Comparison of ENCODE assay signal across 13 cellular contexts in genomic region chr2:10030311-10030736, GRCh38. TPM values are rescaled to one million over a fixed set of nuclear protein-coding genes. Genes with fewer than 3 reads are reported as not detected.
DNase-seq lines count a peak whose midpoint lies in the region; ATAC-seq and TF ChIP-seq lines count a peak whose summit lies in the region.
"Had no signal": no experiment of that assay in that cellular context is flagged by ENCODE, and none has a peak within 500 bp of the region (broad histone marks: within the 10 kb centered on the region; RNA-seq: fewer than 3 reads in every experiment).

No MANE protein-coding gene starts in this region.

- WGBS in suprapubic skin, result 47% methylated on average over 9 of the region's 9 CpGs

- no peak for ATAC-seq in activated CD8-positive, alpha-beta T cell treated with anti-CD3 and anti-CD28 coated beads, Interleukin-2, amount 10 ng/mL, durations not matched to agents 7 days and 5 days
- ATAC-seq in activated CD8-positive, alpha-beta T cell treated with anti-CD3 and anti-CD28 coated beads for 36 hours, result no peak
- ATAC-seq in left ventricle myocardium superior, result no peak

- TF ChIP-seq POLR2A in suprapubic skin (IDR thresholded peaks at IDR 0.05), result no peak

- peak overlapping the region; percentile 10 for H3K27ac ChIP-seq in suprapubic skin

- no peaks in the 10 kb centered on the region for H3K9me3 Mint-ChIP-seq in activated CD8-positive, alpha-beta T cell treated with anti-CD3 and anti-CD28 coated beads, Interleukin-2, amount 10 ng/mL, durations not matched to agents 7 days and 5 days (ENCODE audit: insufficient read depth)
- H3K9me3 Mint-ChIP-seq in activated CD8-positive, alpha-beta T cell treated with anti-CD3 and anti-CD28 coated beads for 36 hours, result no peaks in the 10 kb centered on the region

- H3K36me3 Mint-ChIP-seq in activated CD8-positive, alpha-beta T cell treated with anti-CD3 and anti-CD28 coated beads, Interleukin-2, amount 10 ng/mL, durations not matched to agents 7 days and 5 days (ENCODE audit: low read depth), result no peaks in the 10 kb centered on the region
- H3K36me3 Mint-ChIP-seq in activated CD8-positive, alpha-beta T cell treated with anti-CD3 and anti-CD28 coated beads for 36 hours (ENCODE audit: low read depth), result no peaks in the 10 kb centered on the region

- TF ChIP-seq EP300 in suprapubic skin (IDR thresholded peaks at IDR 0.05), result no peak

- no peak overlapping the region for H3K4me3 Mint-ChIP-seq in activated CD8-positive, alpha-beta T cell treated with anti-CD3 and anti-CD28 coated beads, Interleukin-2, amount 10 ng/mL, durations not matched to agents 7 days and 5 days
- no peak overlapping the region for H3K4me3 Mint-ChIP-seq in activated CD8-positive, alpha-beta T cell treated with anti-CD3 and anti-CD28 coated beads for 36 hours

- peak overlapping the region; percentile 19 for H3K27ac Mint-ChIP-seq in activated CD8-positive, alpha-beta T cell treated with anti-CD3 and anti-CD28 coated beads, Interleukin-2, amount 10 ng/mL, durations not matched to agents 7 days and 5 days
- H3K27ac Mint-ChIP-seq in activated CD8-positive, alpha-beta T cell treated with anti-CD3 and anti-CD28 coated beads for 36 hours, result no peak overlapping the region

- peaks cover 33% of the 10 kb centered on the region for H3K4me1 Mint-ChIP-seq in activated CD8-positive, alpha-beta T cell treated with anti-CD3 and anti-CD28 coated beads, Interleukin-2, amount 10 ng/mL, durations not matched to agents 7 days and 5 days (ENCODE audit: low read depth)
- H3K4me1 Mint-ChIP-seq in activated CD8-positive, alpha-beta T cell treated with anti-CD3 and anti-CD28 coated beads for 36 hours (ENCODE audit: low read depth), result peaks cover 22% of the 10 kb centered on the region

- peak overlapping the region; percentile 5 for H3K4me3 ChIP-seq in suprapubic skin
- H3K4me3 ChIP-seq: psoas muscle had no signal

- POLR2A ChIA-PET in activated CD8-positive, alpha-beta T cell treated with anti-CD3 and anti-CD28 coated beads, Interleukin-2, amount 10 ng/mL, durations not matched to agents 7 days and 5 days (lab: Charles Lee), result no interaction called here
- POLR2A ChIA-PET in activated CD8-positive, alpha-beta T cell treated with anti-CD3 and anti-CD28 coated beads for 36 hours (lab: Charles Lee), result interaction anchor here (0.7 to 0.8 kb wide), 2 partner anchors 14 to 244 kb away, joined by 3 read pairs; no protein-coding TSS in a partner anchor

- H3K36me3 ChIP-seq in suprapubic skin, result no peaks in the 10 kb centered on the region

- no peak for TF ChIP-seq CTCF in activated CD8-positive, alpha-beta T cell treated with anti-CD3 and anti-CD28 coated beads for 36 hours (IDR thresholded peaks at IDR 0.05)
- no peak for TF ChIP-seq CTCF in suprapubic skin (IDR thresholded peaks at IDR 0.05)

- CTCF ChIA-PET in activated CD8-positive, alpha-beta T cell treated with anti-CD3 and anti-CD28 coated beads, Interleukin-2, amount 10 ng/mL, durations not matched to agents 7 days and 5 days (lab: Charles Lee), result interaction anchor here (2.4 to 4.1 kb wide), 2 partner anchors 18 to 46 kb away, joined by 15 to 22 read pairs; no protein-coding TSS in a partner anchor
- CTCF ChIA-PET in activated CD8-positive, alpha-beta T cell treated with anti-CD3 and anti-CD28 coated beads for 36 hours (lab: Charles Lee), result interaction anchor here (1.2 to 5.5 kb wide), 3 partner anchors 12 to 216 kb away, joined by 4 to 44 read pairs (median 9); no protein-coding TSS in a partner anchor

- intact Hi-C loops in activated CD8-positive, alpha-beta T cell treated with anti-CD3 and anti-CD28 coated beads for 36 hours (cut with micrococcal nuclease), result no loop called here
- intact Hi-C loops in left ventricle myocardium superior (cut with micrococcal nuclease), result no loop called here

- no peaks in the 10 kb centered on the region for H3K27me3 ChIP-seq in suprapubic skin

- peaks cover 2% of the 10 kb centered on the region for H3K27me3 Mint-ChIP-seq in activated CD8-positive, alpha-beta T cell treated with anti-CD3 and anti-CD28 coated beads, Interleukin-2, amount 10 ng/mL, durations not matched to agents 7 days and 5 days (ENCODE audit: low read depth)
- no peaks in the 10 kb centered on the region for H3K27me3 Mint-ChIP-seq in activated CD8-positive, alpha-beta T cell treated with anti-CD3 and anti-CD28 coated beads for 36 hours

- H3K9me3 ChIP-seq in suprapubic skin, result no peaks in the 10 kb centered on the region
- H3K9me3 ChIP-seq: psoas muscle had no signal

- H3K4me1 ChIP-seq in suprapubic skin, result peaks cover 37% of the 10 kb centered on the region

- DNase-seq in activated CD8-positive, alpha-beta T cell treated with anti-CD3 and anti-CD28 coated beads, Interleukin-2, amount 10 ng/mL, durations not matched to agents 7 days and 5 days, result no peak
- no peak for DNase-seq in activated CD8-positive, alpha-beta T cell treated with anti-CD3 and anti-CD28 coated beads for 36 hours
- peak; percentile 70 for DNase-seq in SK-N-DZ (ENCODE audit: low spot score)
- DNase-seq in left ventricle myocardium superior, result peak; percentile 25
- no peak for DNase-seq in suprapubic skin (ENCODE audit: low spot score in 2 of 2)
- DNase-seq in activated T-cell treated with anti-CD3 and anti-CD28 coated beads, Interleukin-2, amount 50 U/mL, for 48 hours, result no peak
- no peak for DNase-seq in NCI-H2107 treated with DMSO at 0.1 percent for 48 hours (lab: John Stamatoyannopoulos, UW; ENCODE audit: unreplicated experiment)
- DNase-seq in NCI-H1694 treated with DMSO at 0.1 percent for 48 hours (lab: John Stamatoyannopoulos, UW), result no peak
- DNase-seq: activated CD4-positive, CD25-positive, alpha-beta regulatory T cell treated with anti-CD3 and anti-CD28 coated beads, Interleukin-2, amount 50 U/mL, for 72 hours; activated naive CD4-positive, alpha-beta T cell treated with anti-CD3 and anti-CD28 coated beads, Interleukin-2, amount 50 U/mL, for 16 hours; kidney glomerular epithelial cell; NCI-H2029 had no signal

RNA-seq across cellular contexts. Expression of gene KLF11, which starts 13.0 kb away (rescaled TPM):
- total RNA-seq in activated CD8-positive, alpha-beta T cell treated with anti-CD3 and anti-CD28 coated beads, Interleukin-2, amount 10 ng/mL, durations not matched to agents 7 days and 5 days, result 1 to 10 TPM; 6.8 to 9.2 TPM
- total RNA-seq in activated CD8-positive, alpha-beta T cell treated with anti-CD3 and anti-CD28 coated beads for 36 hours, result 1 to 10 TPM; 2.9 to 3.5 TPM
- 0.61 and 0.80 TPM in 2 replicates for polyA plus RNA-seq in SK-N-DZ (2014; cell fraction: cytosol; rRNA removed)
- polyA plus RNA-seq in SK-N-DZ (2014; cell fraction: nucleus; rRNA removed), result 0.29 and 0.32 TPM in 2 replicates
- 25.8 TPM for total RNA-seq in left ventricle myocardium superior
- total RNA-seq in suprapubic skin, result 10 to 100 TPM; 48.6 to 81.6 (median 58.8) TPM

RNA-seq across cellular contexts. Expression of gene CYS1, which starts 49.9 kb away (rescaled TPM):
- total RNA-seq in activated CD8-positive, alpha-beta T cell treated with anti-CD3 and anti-CD28 coated beads, Interleukin-2, amount 10 ng/mL, durations not matched to agents 7 days and 5 days, result 1 to 10 TPM in 1 of 2 experiments, under 1 TPM in 1; 0.50 to 1.1 TPM
- under 1 TPM; 0.11 to 0.32 TPM for total RNA-seq in activated CD8-positive, alpha-beta T cell treated with anti-CD3 and anti-CD28 coated beads for 36 hours
- not detected in 2 replicates for polyA plus RNA-seq in SK-N-DZ (2014; cell fraction: cytosol; rRNA removed)
- polyA plus RNA-seq in SK-N-DZ (2014; cell fraction: nucleus; rRNA removed), result not detected in 2 replicates
- total RNA-seq in left ventricle myocardium superior (3.0 TPM), suprapubic skin (1 to 10 TPM in 1 of 4 donors, under 1 TPM in 1, not detected in 2; 0.32 to 1.8 TPM)

Comparison
In these comparisons a context has a peak if more than half of its experiments do, and no peak if none do; other contexts are left out.
1. DNase-seq: peak in SK-N-DZ (single experiment) and left ventricle myocardium superior (single experiment); none in activated CD8-positive, alpha-beta T cell treated with anti-CD3 and anti-CD28 coated beads, Interleukin-2, amount 10 ng/mL, durations not matched to agents 7 days and 5 days (single experiment), activated CD8-positive, alpha-beta T cell treated with anti-CD3 and anti-CD28 coated beads for 36 hours (single experiment), suprapubic skin (0 of 2), activated T-cell treated with anti-CD3 and anti-CD28 coated beads, Interleukin-2, amount 50 U/mL, for 48 hours (0 of 2), NCI-H2107 treated with DMSO at 0.1 percent for 48 hours (single experiment) and NCI-H1694 treated with DMSO at 0.1 percent for 48 hours (single experiment).